ENCODE assay signal across 8 cellular contexts in genomic region chr19:1258707-1259205, GRCh38. TPM values are rescaled to one million over a fixed set of nuclear protein-coding genes. Genes with fewer than 3 reads are reported as not detected.
DNase-seq lines count a peak whose midpoint lies in the region; ATAC-seq and TF ChIP-seq lines count a peak whose summit lies in the region.

No MANE protein-coding gene starts in this region.

- no peaks in the 10 kb centered on the region for H3K9me3 Mint-ChIP-seq in activated CD8-positive, alpha-beta memory T cell treated with anti-CD3 and anti-CD28 coated beads, Interleukin-2, amount 10 ng/mL, durations not matched to agents 7 days and 5 days (ENCODE audit: low read depth)
- H3K9me3 Mint-ChIP-seq in activated CD8-positive, alpha-beta T cell treated with anti-CD3 and anti-CD28 coated beads, Interleukin-2, amount 10 ng/mL, durations not matched to agents 7 days and 5 days (ENCODE audit: insufficient read depth): no peaks in the 10 kb centered on the region

- H2BK5ac ChIP-seq in mesendoderm (ENCODE audit: low read length): no peak overlapping the region

- ATAC-seq in activated CD8-positive, alpha-beta memory T cell treated with anti-CD3 and anti-CD28 coated beads, Interleukin-2, amount 10 ng/mL, durations not matched to agents 7 days and 5 days: peak; percentile 0
- no peak for ATAC-seq in activated CD8-positive, alpha-beta T cell treated with anti-CD3 and anti-CD28 coated beads, Interleukin-2, amount 10 ng/mL, durations not matched to agents 7 days and 5 days
- no peak for ATAC-seq in left lung
- no peak for ATAC-seq in thoracic aorta (ENCODE audit: insufficient number of reproducible peaks, low FRiP score, low read depth)
- ATAC-seq in GM21367 (IDR thresholded peaks at IDR 0.05; ENCODE audit: unreplicated experiment): no peak

- no peaks in the 10 kb centered on the region for H3K27me3 Mint-ChIP-seq in activated CD8-positive, alpha-beta memory T cell treated with anti-CD3 and anti-CD28 coated beads, Interleukin-2, amount 10 ng/mL, durations not matched to agents 7 days and 5 days
- no peaks in the 10 kb centered on the region for H3K27me3 Mint-ChIP-seq in activated CD8-positive, alpha-beta T cell treated with anti-CD3 and anti-CD28 coated beads, Interleukin-2, amount 10 ng/mL, durations not matched to agents 7 days and 5 days (ENCODE audit: low read depth)

- H3K27ac Mint-ChIP-seq in activated CD8-positive, alpha-beta memory T cell treated with anti-CD3 and anti-CD28 coated beads, Interleukin-2, amount 10 ng/mL, durations not matched to agents 7 days and 5 days: peak overlapping the region; percentile 95
- H3K27ac Mint-ChIP-seq in activated CD8-positive, alpha-beta T cell treated with anti-CD3 and anti-CD28 coated beads, Interleukin-2, amount 10 ng/mL, durations not matched to agents 7 days and 5 days: peak overlapping the region; percentile 92

- no peak overlapping the region for H3K56ac ChIP-seq in mesendoderm (ENCODE audit: low read length)

- no peak overlapping the region for H3K4me2 ChIP-seq in mesendoderm (ENCODE audit: low read length)

- H4K8ac ChIP-seq in mesendoderm (ENCODE audit: low read depth, low read length): no peak overlapping the region

- no peak overlapping the region for H2BK120ac ChIP-seq in mesendoderm (ENCODE audit: low read depth, low read length)

- H3K36me3 ChIP-seq in left lung (peaks cover 9 to 51% of the 10 kb centered on the region in 2 donors), thoracic aorta (peaks cover 39% of the 10 kb centered on the region), mesendoderm (ENCODE audit: control insufficient read depth, insufficient read depth, low read length) (peaks cover 15% of the 10 kb centered on the region)

- no peak overlapping the region for H4K5ac ChIP-seq in mesendoderm (ENCODE audit: low read length)

- no peak overlapping the region for H2BK15ac ChIP-seq in mesendoderm (replicated peaks; ENCODE audit: low read depth)

- WGBS in mesendoderm (ENCODE audit: extremely low coverage, insufficient coverage, low lambda C conversion rate): no CpG with 5 or more reads among the region's 15 CpGs

- H3K27me3 ChIP-seq in left lung (no peaks in the 10 kb centered on the region), thoracic aorta (replicated peaks; ENCODE audit: insufficient read depth) (no peaks in the 10 kb centered on the region), mesendoderm (ENCODE audit: insufficient read depth, low read length, poor library complexity) (no peaks in the 10 kb centered on the region)

- peak overlapping the region in 1 of 2 donors; percentile 68 for H3K4me3 ChIP-seq in left lung
- peak overlapping the region; percentile 59 for H3K4me3 ChIP-seq in thoracic aorta
- H3K4me3 ChIP-seq in mesendoderm (ENCODE audit: low read length): no peak overlapping the region

- POLR2A ChIA-PET in activated CD8-positive, alpha-beta T cell treated with anti-CD3 and anti-CD28 coated beads, Interleukin-2, amount 10 ng/mL, durations not matched to agents 7 days and 5 days (lab: Charles Lee): interaction anchor here (0.6 to 6.9 kb wide), 6 partner anchors 10 to 1772 kb away, joined by 3 to 73 read pairs (median 4); partner anchors contain the start of genes CIRBP and FAM174C

- TF ChIP-seq CTCF in left lung (IDR thresholded peaks at IDR 0.05): no peak
- TF ChIP-seq CTCF in thoracic aorta (IDR thresholded peaks at IDR 0.05): no peak

- H3K23ac ChIP-seq in mesendoderm (ENCODE audit: low read length): no peak overlapping the region

- no peak overlapping the region for H3K18ac ChIP-seq in mesendoderm (ENCODE audit: low read length)

- DNase-seq in activated CD8-positive, alpha-beta memory T cell treated with anti-CD3 and anti-CD28 coated beads, Interleukin-2, amount 10 ng/mL, durations not matched to agents 7 days and 5 days: no peak
- no peak for DNase-seq in activated CD8-positive, alpha-beta memory T cell treated with anti-CD3 and anti-CD28 coated beads, Interleukin-2, amount 50 U/mL, for 48 hours
- no peak for DNase-seq in activated CD8-positive, alpha-beta T cell treated with anti-CD3 and anti-CD28 coated beads, Interleukin-2, amount 10 ng/mL, durations not matched to agents 7 days and 5 days
- DNase-seq in left lung: no peak
- DNase-seq in thoracic aorta (ENCODE audit: low spot score): no peak
- DNase-seq in mesendoderm: no peak
- DNase-seq in NCI-H2029 treated with DMSO at 0.1 percent for 48 hours (lab: John Stamatoyannopoulos, UW): no peak

- peaks cover 22% of the 10 kb centered on the region for H3K36me3 Mint-ChIP-seq in activated CD8-positive, alpha-beta memory T cell treated with anti-CD3 and anti-CD28 coated beads, Interleukin-2, amount 10 ng/mL, durations not matched to agents 7 days and 5 days
- peaks cover 58% of the 10 kb centered on the region for H3K36me3 Mint-ChIP-seq in activated CD8-positive, alpha-beta T cell treated with anti-CD3 and anti-CD28 coated beads, Interleukin-2, amount 10 ng/mL, durations not matched to agents 7 days and 5 days (ENCODE audit: low read depth)

- H3K79me1 ChIP-seq in mesendoderm (ENCODE audit: low read length): peaks cover 13% of the 10 kb centered on the region

- no peak overlapping the region for H3K4ac ChIP-seq in mesendoderm (ENCODE audit: low read depth, low read length)

- peak overlapping the region; percentile 81 for H3K4me3 Mint-ChIP-seq in activated CD8-positive, alpha-beta memory T cell treated with anti-CD3 and anti-CD28 coated beads, Interleukin-2, amount 10 ng/mL, durations not matched to agents 7 days and 5 days
- peak overlapping the region; percentile 97 for H3K4me3 Mint-ChIP-seq in activated CD8-positive, alpha-beta T cell treated with anti-CD3 and anti-CD28 coated beads, Interleukin-2, amount 10 ng/mL, durations not matched to agents 7 days and 5 days

- CTCF ChIA-PET in activated CD8-positive, alpha-beta memory T cell treated with anti-CD3 and anti-CD28 coated beads, Interleukin-2, amount 10 ng/mL, durations not matched to agents 7 days and 5 days (lab: Charles Lee): interaction anchor here (0.9 to 17.8 kb wide), 5 partner anchors 8 to 16 kb away, joined by 3 to 723 read pairs (median 4); partner anchors contain the start of genes ATP5F1D, CBARP, CIRBP and FAM174C
- CTCF ChIA-PET in activated CD8-positive, alpha-beta T cell treated with anti-CD3 and anti-CD28 coated beads, Interleukin-2, amount 10 ng/mL, durations not matched to agents 7 days and 5 days (lab: Charles Lee): interaction anchor here (0.9 to 2.0 kb wide), 2 partner anchors 14 to 21 kb away, joined by 3 to 14 read pairs; no protein-coding TSS in a partner anchor

- H3K4me1 ChIP-seq in left lung (peaks cover 55 to 99% of the 10 kb centered on the region in 2 donors), thoracic aorta (ENCODE audit: control insufficient read depth in 1 of 2, low read depth in 2 of 2) (peaks cover 66 to 84% of the 10 kb centered on the region in 2 donors), mesendoderm (ENCODE audit: control insufficient read depth, low read depth, low read length) (peaks cover 4% of the 10 kb centered on the region)

- H3K9me3 ChIP-seq in left lung: no peaks in the 10 kb centered on the region
- H3K9me3 ChIP-seq in thoracic aorta: no peaks in the 10 kb centered on the region

- H3K27ac ChIP-seq in left lung (peak overlapping the region; percentile 93 to 99), thoracic aorta (peak overlapping the region; percentile 76 to 95), mesendoderm (ENCODE audit: low read depth, low read length) (no peak overlapping the region)

- intact Hi-C loops in left lung (cut with DNase I): no loop called here

- H3K4me1 Mint-ChIP-seq in activated CD8-positive, alpha-beta memory T cell treated with anti-CD3 and anti-CD28 coated beads, Interleukin-2, amount 10 ng/mL, durations not matched to agents 7 days and 5 days: peaks cover 54% of the 10 kb centered on the region
- H3K4me1 Mint-ChIP-seq in activated CD8-positive, alpha-beta T cell treated with anti-CD3 and anti-CD28 coated beads, Interleukin-2, amount 10 ng/mL, durations not matched to agents 7 days and 5 days (ENCODE audit: low read depth): peaks cover 65% of the 10 kb centered on the region

- H3K79me2 ChIP-seq in mesendoderm (ENCODE audit: control insufficient read depth, insufficient read depth, low read length): peaks cover 25% of the 10 kb centered on the region

- H3K9ac ChIP-seq in mesendoderm (ENCODE audit: low read length): no peak overlapping the region

- H2AK5ac ChIP-seq in mesendoderm (ENCODE audit: low read length): no peak overlapping the region

RNA-seq across cellular contexts. Expression of gene MIDN, which starts 10.4 kb away (rescaled TPM):
- 10 to 100 TPM; 73.3 to 88.6 TPM for total RNA-seq in activated CD8-positive, alpha-beta memory T cell treated with anti-CD3 and anti-CD28 coated beads, Interleukin-2, amount 10 ng/mL, durations not matched to agents 7 days and 5 days
- total RNA-seq in activated CD8-positive, alpha-beta T cell treated with anti-CD3 and anti-CD28 coated beads, Interleukin-2, amount 10 ng/mL, durations not matched to agents 7 days and 5 days: 10 to 100 TPM; 88.4 to 94.3 TPM
- total RNA-seq in left lung (100 to 1,000 TPM in 1 of 2 donors, 10 to 100 TPM in 1; 87.4 to 115 TPM), thoracic aorta (100 to 1,000 TPM in 1 of 2 donors, 10 to 100 TPM in 1; 80.1 to 124 TPM)
- polyA plus RNA-seq in mesendoderm (2013, experiment 1 of 2): 133 TPM
- 131 TPM for polyA plus RNA-seq in mesendoderm (2013, experiment 2 of 2)

RNA-seq across cellular contexts. Expression of gene CIRBP, which starts 10.4 kb away (rescaled TPM):
- 100 to 1,000 TPM; 189 to 210 TPM for total RNA-seq in activated CD8-positive, alpha-beta memory T cell treated with anti-CD3 and anti-CD28 coated beads, Interleukin-2, amount 10 ng/mL, durations not matched to agents 7 days and 5 days
- total RNA-seq in activated CD8-positive, alpha-beta T cell treated with anti-CD3 and anti-CD28 coated beads, Interleukin-2, amount 10 ng/mL, durations not matched to agents 7 days and 5 days: 100 to 1,000 TPM; 172 to 195 TPM
- total RNA-seq in left lung (100 to 1,000 TPM; 220 to 235 TPM), thoracic aorta (100 to 1,000 TPM; 492 to 644 TPM)
- polyA plus RNA-seq in mesendoderm (2013, experiment 1 of 2): 93.3 TPM
- polyA plus RNA-seq in mesendoderm (2013, experiment 2 of 2): 93.6 TPM

RNA-seq across cellular contexts. Expression of gene FAM174C, which starts 16.6 kb away (rescaled TPM):
- 10 to 100 TPM; 54.7 to 60.3 TPM for total RNA-seq in activated CD8-positive, alpha-beta memory T cell treated with anti-CD3 and anti-CD28 coated beads, Interleukin-2, amount 10 ng/mL, durations not matched to agents 7 days and 5 days
- total RNA-seq in activated CD8-positive, alpha-beta T cell treated with anti-CD3 and anti-CD28 coated beads, Interleukin-2, amount 10 ng/mL, durations not matched to agents 7 days and 5 days: 10 to 100 TPM; 57.1 TPM
- 10 to 100 TPM; 48.0 to 58.7 TPM for total RNA-seq in left lung
- 10 to 100 TPM; 18.8 to 40.8 TPM for total RNA-seq in thoracic aorta
- 55.7 TPM for polyA plus RNA-seq in mesendoderm (2013, experiment 1 of 2)
- polyA plus RNA-seq in mesendoderm (2013, experiment 2 of 2): 57.0 TPM

RNA-seq across cellular contexts. Expression of gene ATP5F1D, which starts 17.2 kb away (rescaled TPM):
- 100 to 1,000 TPM; 190 to 221 TPM for total RNA-seq in activated CD8-positive, alpha-beta memory T cell treated with anti-CD3 and anti-CD28 coated beads, Interleukin-2, amount 10 ng/mL, durations not matched to agents 7 days and 5 days
- total RNA-seq in activated CD8-positive, alpha-beta T cell treated with anti-CD3 and anti-CD28 coated beads, Interleukin-2, amount 10 ng/mL, durations not matched to agents 7 days and 5 days: 100 to 1,000 TPM; 209 to 222 TPM
- total RNA-seq in left lung (100 to 1,000 TPM; 139 to 161 TPM), thoracic aorta (10 to 100 TPM; 40.4 to 45.1 TPM)
- 127 TPM for polyA plus RNA-seq in mesendoderm (2013, experiment 1 of 2)
- 122 TPM for polyA plus RNA-seq in mesendoderm (2013, experiment 2 of 2)

RNA-seq across cellular contexts. Expression of gene CBARP, which starts 21.0 kb away (rescaled TPM):
- under 1 TPM; 0.29 to 0.52 TPM for total RNA-seq in activated CD8-positive, alpha-beta memory T cell treated with anti-CD3 and anti-CD28 coated beads, Interleukin-2, amount 10 ng/mL, durations not matched to agents 7 days and 5 days
- total RNA-seq in activated CD8-positive, alpha-beta T cell treated with anti-CD3 and anti-CD28 coated beads, Interleukin-2, amount 10 ng/mL, durations not matched to agents 7 days and 5 days: under 1 TPM in 1 of 2 experiments, not detected in 1; 0.10 TPM
- 1 to 10 TPM in 1 of 2 donors, under 1 TPM in 1; 0.55 to 1.5 TPM for total RNA-seq in left lung
- total RNA-seq in thoracic aorta: 1 to 10 TPM in 1 of 2 donors, under 1 TPM in 1; 0.27 to 1.9 TPM
- 3.2 TPM for polyA plus RNA-seq in mesendoderm (2013, experiment 1 of 2)
- 3.5 TPM for polyA plus RNA-seq in mesendoderm (2013, experiment 2 of 2)
